32 cellular contexts compared by ENCODE assay signal in the genomic region with DNA sequence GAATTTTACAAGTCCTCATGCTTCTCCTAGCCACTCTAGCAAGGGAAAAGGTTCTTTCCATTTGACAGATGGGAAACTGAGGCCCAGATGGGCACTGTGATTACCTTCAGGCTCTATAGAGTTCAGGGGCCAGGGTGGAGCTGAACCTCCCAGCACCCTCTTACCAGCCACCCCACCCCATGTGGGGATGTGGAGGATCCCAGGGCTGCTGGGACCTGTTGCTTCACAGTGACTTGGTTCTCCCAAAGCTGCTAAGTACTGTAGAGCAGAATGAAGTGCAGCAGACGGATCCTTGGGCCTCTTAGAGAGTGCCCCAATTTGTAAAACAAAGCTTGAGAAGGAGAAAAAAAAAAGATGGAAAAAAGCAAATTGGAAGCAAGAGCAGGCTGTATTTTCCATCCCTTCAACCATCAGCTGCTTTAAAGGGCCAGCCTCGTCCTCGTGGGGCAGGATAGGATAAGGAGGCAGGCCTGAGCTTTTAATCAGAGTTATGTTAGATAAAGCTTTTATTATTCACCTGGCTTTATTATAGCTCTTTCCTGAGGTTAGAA.
"Had no signal": no experiment of that assay in that cellular context is flagged by ENCODE, and none has a peak within 500 bp of the region (broad histone marks: within the 10 kb centered on the region; RNA-seq: fewer than 3 reads in every experiment).

No MANE protein-coding gene starts in this region.

- H3K4me3 ChIP-seq: ascending aorta, body of pancreas, MG63, SK-N-MC had no signal

- ATAC-seq: activated CD8-positive, alpha-beta memory T cell treated with anti-CD3 and anti-CD28 coated beads, Interleukin-2, amount 10 ng/mL, durations not matched to agents 7 days and 5 days; activated naive CD4-positive, alpha-beta T cell treated with anti-CD3 and anti-CD28 coated beads, Interleukin-2, amount 50 U/mL, for 72 hours; activated naive CD8-positive, alpha-beta T cell treated with anti-CD3 and anti-CD28 coated beads, Interleukin-2, amount 50 U/mL, for 24 hours; body of pancreas; Panc1; Right ventricle myocardium inferior; T-cell had no signal

- H3K36me3 Mint-ChIP-seq: activated CD8-positive, alpha-beta memory T cell treated with anti-CD3 and anti-CD28 coated beads, Interleukin-2, amount 10 ng/mL, durations not matched to agents 7 days and 5 days; activated naive CD4-positive, alpha-beta T cell treated with anti-CD3 and anti-CD28 coated beads, Interleukin-2, amount 50 U/mL, for 72 hours; T-cell had no signal

- H3K36me3 ChIP-seq: ascending aorta, MG63 had no signal

- H3K27me3 ChIP-seq: ascending aorta, body of pancreas, MG63 had no signal

- H3K27ac ChIP-seq: ascending aorta, body of pancreas, SK-N-MC had no signal

- H3K27me3 Mint-ChIP-seq: activated CD4-positive, alpha-beta T cell treated with anti-CD3 and anti-CD28 coated beads, Interleukin-2, amount 10 ng/mL, durations not matched to agents 24 days and 14 days; activated T-cell treated with anti-CD3 and anti-CD28 coated beads, Interleukin-2, amount 50 U/mL, for 24 hours; central memory CD8-positive, alpha-beta T cell had no signal

- H3K27ac Mint-ChIP-seq: activated B cell treated with CpG ODN at 0.5 μM for 24 hours; activated CD4-positive, alpha-beta T cell treated with anti-CD3 and anti-CD28 coated beads, Interleukin-2, amount 10 ng/mL, durations not matched to agents 24 days and 14 days; activated CD8-positive, alpha-beta memory T cell treated with anti-CD3 and anti-CD28 coated beads, Interleukin-2, amount 10 ng/mL, durations not matched to agents 7 days and 5 days; activated naive CD4-positive, alpha-beta T cell treated with anti-CD3 and anti-CD28 coated beads, Interleukin-2, amount 50 U/mL, for 72 hours; activated naive CD8-positive, alpha-beta T cell treated with anti-CD3 and anti-CD28 coated beads, Interleukin-2, amount 50 U/mL, for 24 hours; activated T-cell treated with anti-CD3 and anti-CD28 coated beads, Interleukin-2, amount 50 U/mL, for 24 hours; activated T-helper 1 cell treated with anti-CD3 and anti-CD28 coated beads, Interleukin-12 subunit alpha, Interleukin-12 subunit beta, Interleukin-2, Interleukin-4 antibody, amounts not matched to agents 30 ng/mL and 10 ng/mL and 1 ng/mL, durations not matched to agents 14 hours and 24 hours and 36 hours; T-cell had no signal

- H3K9me3 Mint-ChIP-seq: activated B cell treated with CpG ODN at 0.5 μM for 24 hours; activated CD4-positive, alpha-beta T cell treated with anti-CD3 and anti-CD28 coated beads, Interleukin-2, amount 10 ng/mL, durations not matched to agents 24 days and 14 days; activated naive CD4-positive, alpha-beta T cell treated with anti-CD3 and anti-CD28 coated beads, Interleukin-2, amount 50 U/mL, for 72 hours; activated naive CD8-positive, alpha-beta T cell treated with anti-CD3 and anti-CD28 coated beads, Interleukin-2, amount 50 U/mL, for 24 hours; activated T-cell treated with anti-CD3 and anti-CD28 coated beads, Interleukin-2, amount 50 U/mL, for 24 hours; activated T-helper 1 cell treated with anti-CD3 and anti-CD28 coated beads, Interleukin-12 subunit alpha, Interleukin-12 subunit beta, Interleukin-2, Interleukin-4 antibody, amounts not matched to agents 30 ng/mL and 10 ng/mL and 1 ng/mL, durations not matched to agents 14 hours and 24 hours and 36 hours; central memory CD8-positive, alpha-beta T cell; T-cell had no signal

- H3K4me1 ChIP-seq: body of pancreas had no signal

- H3K9me3 ChIP-seq: ascending aorta, body of pancreas, MG63 had no signal

- H3K4me1 Mint-ChIP-seq: activated B cell treated with CpG ODN at 0.5 μM for 24 hours; activated CD4-positive, alpha-beta T cell treated with anti-CD3 and anti-CD28 coated beads, Interleukin-2, amount 10 ng/mL, durations not matched to agents 24 days and 14 days; activated CD8-positive, alpha-beta memory T cell treated with anti-CD3 and anti-CD28 coated beads, Interleukin-2, amount 10 ng/mL, durations not matched to agents 7 days and 5 days; activated naive CD8-positive, alpha-beta T cell treated with anti-CD3 and anti-CD28 coated beads, Interleukin-2, amount 50 U/mL, for 24 hours; central memory CD8-positive, alpha-beta T cell; T-cell had no signal

- DNase-seq: activated B cell treated with CpG ODN at 0.5 μM for 24 hours; activated CD4-positive, alpha-beta T cell treated with anti-CD3 and anti-CD28 coated beads for 1 hour; activated CD4-positive, alpha-beta T cell treated with anti-CD3 and anti-CD28 coated beads, Interleukin-2, amount 10 ng/mL, durations not matched to agents 24 days and 14 days; activated CD4-positive, alpha-beta T cell treated with anti-CD3 and anti-CD28 coated beads, Interleukin-2, amount 50 U/mL, for 48 hours; activated CD8-positive, alpha-beta memory T cell treated with anti-CD3 and anti-CD28 coated beads, Interleukin-2, amount 10 ng/mL, durations not matched to agents 7 days and 5 days; activated effector memory CD4-positive, alpha-beta T cell treated with anti-CD3 and anti-CD28 coated beads, Interleukin-2, amount 50 U/mL, for 16 hours; activated naive CD4-positive, alpha-beta T cell treated with Interleukin-2 at 50 U/mL for 16 hours; activated naive CD8-positive, alpha-beta T cell treated with anti-CD3 and anti-CD28 coated beads, Interleukin-2, amount 50 U/mL, for 24 hours; activated T-cell treated with anti-CD3 and anti-CD28 coated beads, Interleukin-2, amount 50 U/mL, for 24 hours; amniotic stem cell; body of pancreas; MG63; MV-4-11; NCI-H1092 treated with DMSO at 0.1 percent for 48 hours; NCI-H1417 treated with DMSO at 0.1 percent for 48 hours; NCI-H1694; NCI-H2029 treated with DMSO at 0.1 percent for 48 hours; NCI-H345; NCI-H510A; NCI-H526 treated with DMSO at 0.1 percent for 48 hours; NCI-H82; NK-92 treated with Interleukin-12 subunit alpha and Interleukin-12 subunit beta, amount 100 ng/mL, for 24 hours; OCI-M1; RPMI8226; T-cell had no signal

- H3K4me3 Mint-ChIP-seq: activated B cell treated with CpG ODN at 0.5 μM for 24 hours; activated CD4-positive, alpha-beta T cell treated with anti-CD3 and anti-CD28 coated beads, Interleukin-2, amount 10 ng/mL, durations not matched to agents 24 days and 14 days; activated CD8-positive, alpha-beta memory T cell treated with anti-CD3 and anti-CD28 coated beads, Interleukin-2, amount 10 ng/mL, durations not matched to agents 7 days and 5 days; activated naive CD8-positive, alpha-beta T cell treated with anti-CD3 and anti-CD28 coated beads, Interleukin-2, amount 50 U/mL, for 24 hours; activated T-cell treated with anti-CD3 and anti-CD28 coated beads, Interleukin-2, amount 50 U/mL, for 24 hours; activated T-helper 1 cell treated with anti-CD3 and anti-CD28 coated beads, Interleukin-12 subunit alpha, Interleukin-12 subunit beta, Interleukin-2, Interleukin-4 antibody, amounts not matched to agents 30 ng/mL and 10 ng/mL and 1 ng/mL, durations not matched to agents 14 hours and 24 hours and 36 hours; central memory CD8-positive, alpha-beta T cell; T-cell had no signal
